8 cellular contexts compared by ENCODE assay signal in genomic region chr10:24482713-24483112, GRCh38.
A peak's percentile ranks its signal among the peaks of the same experiment; 100 is the strongest.
DNase-seq lines count a peak whose midpoint lies in the region; ATAC-seq, FAIRE-seq and TF ChIP-seq lines count a peak whose summit lies in the region.
"Not testable (repeated sequence)": the region's sequence is repeated elsewhere in the genome, so short reads cannot be mapped to it uniquely, and the experiment has no call there.

No MANE protein-coding gene starts in this region.

- not testable (repeated sequence) for H2AK5ac ChIP-seq in H1 (ENCODE audit: low read depth, low read length)

- ATAC-seq in HCT116 = not testable (repeated sequence)

- not testable (repeated sequence) for H3K23ac ChIP-seq in H1 (ENCODE audit: insufficient read length)

- not testable (repeated sequence) for H2AFZ ChIP-seq in HCT116 (ENCODE audit: low read depth, low read length, poor library complexity, severe bottlenecking); H1 (ENCODE audit: low read length); hepatocyte

- TF ChIP-seq RAD21 in HCT116 (IDR thresholded peaks at IDR 0.05; ENCODE audit: low read depth); H1 (IDR thresholded peaks at IDR 0.05 in 1 of 2, conservative IDR thresholded peaks at IDR 0.05 in 1 of 2; ENCODE audit: low read depth in 2 of 2, low read length in 2 of 2): not testable (repeated sequence)

- not testable (repeated sequence) for H3K4ac ChIP-seq in H1 (replicated peaks; ENCODE audit: insufficient read length, low read depth, low read length)

- BruUV-seq in HCT116 (replicated peaks; lab: Mats Ljungman, UMichigan); MCF 10A (replicated peaks; lab: Mats Ljungman, UMichigan): not testable (repeated sequence)

- H4K20me1 ChIP-seq in HCT116 (ENCODE audit: insufficient read depth); H1 (replicated peaks in 1 of 2; ENCODE audit: control insufficient read depth in 1 of 2, insufficient read depth in 2 of 2, low read length in 2 of 2); hepatocyte (ENCODE audit: insufficient read depth, poor library complexity, severe bottlenecking): not testable (repeated sequence)

- H2BK120ac ChIP-seq in H1 (replicated peaks; ENCODE audit: low read depth, low read length) = not testable (repeated sequence)

- FAIRE-seq in H1 (lab: Jason Lieb, UNC) = not testable (repeated sequence)

- TF ChIP-seq CTCF in HCT116 (IDR thresholded peaks at IDR 0.05 in 2 of 3, conservative IDR thresholded peaks at IDR 0.05 in 1 of 3; ENCODE audit: borderline replicate concordance in 1 of 3, insufficient read depth in 1 of 3, low read depth in 2 of 3, low read length in 2 of 3); Peyer's patch (IDR thresholded peaks at IDR 0.05); MCF 10A (IDR thresholded peaks at IDR 0.05; ENCODE audit: unreplicated experiment); H1 (IDR thresholded peaks at IDR 0.05; ENCODE audit: control extremely low read depth in 1 of 3, insufficient read depth in 1 of 3, low read depth in 1 of 3, low read length in 3 of 3); hepatocyte (IDR thresholded peaks at IDR 0.05; ENCODE audit: poor library complexity); stomach (IDR thresholded peaks at IDR 0.05); vagina (IDR thresholded peaks at IDR 0.05): not testable (repeated sequence)

- not testable (repeated sequence) for H3K4me3 Mint-ChIP-seq in MCF 10A (ENCODE audit: unreplicated experiment)

- not testable (repeated sequence) for TF ChIP-seq EP300 in H1 (IDR thresholded peaks at IDR 0.05; ENCODE audit: borderline replicate concordance in 1 of 2, low read depth in 2 of 2, low read length in 2 of 2); stomach (IDR thresholded peaks at IDR 0.05)

- H3K27ac ChIP-seq in HCT116 (ENCODE audit: low read depth, low read length); H1 (ENCODE audit: low read depth, low read length): not testable (repeated sequence)
- peak overlapping the region in 3 of 4 donors; percentile 74 to 90 (median 83) for H3K27ac ChIP-seq in Peyer's patch
- peak overlapping the region; percentile 86 for H3K27ac ChIP-seq in hepatocyte
- peak overlapping the region; percentile 93 to 98 for H3K27ac ChIP-seq in mucosa of rectum (ENCODE audit: low read depth in 2 of 2, low read length in 2 of 2)
- peak overlapping the region; percentile 68 to 89 (median 82) for H3K27ac ChIP-seq in stomach
- peak overlapping the region; percentile 30 for H3K27ac ChIP-seq in vagina

- H3K79me1 ChIP-seq in H1 (ENCODE audit: low read depth, low read length) = not testable (repeated sequence)

- H2BK5ac ChIP-seq in H1 (ENCODE audit: low read depth, low read length) = not testable (repeated sequence)

- H3K27me3 ChIP-seq in HCT116 (ENCODE audit: insufficient read depth, low read length); Peyer's patch; H1 (replicated peaks in 1 of 4; ENCODE audit: control insufficient read depth in 3 of 4, extremely low read depth in 1 of 4, insufficient read depth in 3 of 4, low read length in 3 of 4); hepatocyte; mucosa of rectum (ENCODE audit: control insufficient read depth in 2 of 2, insufficient read depth in 2 of 2, low read length in 2 of 2); stomach; vagina: not testable (repeated sequence)

- H3K36me3 ChIP-seq in HCT116 (ENCODE audit: control insufficient read depth in 1 of 2, insufficient read depth in 2 of 2, low read length in 2 of 2); H1 (ENCODE audit: control insufficient read depth in 2 of 4, insufficient read depth in 4 of 4, low read length in 3 of 4); hepatocyte (replicated peaks; ENCODE audit: insufficient read depth, low read depth); vagina: not testable (repeated sequence)
- H3K36me3 ChIP-seq in Peyer's patch (peaks cover 0 to 20% (median 0%) of the 10 kb centered on the region in 3 donors), mucosa of rectum (ENCODE audit: control insufficient read depth in 2 of 2, insufficient read depth in 2 of 2, low read length in 2 of 2) (peaks cover 6 to 28% of the 10 kb centered on the region in 2 donors), stomach (peaks cover 0 to 20% (median 9%) of the 10 kb centered on the region in 4 donors)

- POLR2A ChIA-PET in HCT116 (lab: Charles Lee) = not testable (repeated sequence)
- POLR2A ChIA-PET in MCF 10A (lab: Yijun Ruan, JAX) (interaction anchor here (0.8 to 13.2 kb wide), 9 partner anchors 9 to 227 kb away, joined by 3 to 230 read pairs (median 14); no protein-coding TSS in a partner anchor), H1 (lab: Charles Lee; ENCODE audit: partially characterized antibody) (interaction anchor here (1.6 kb wide), 1 partner anchor 10 kb away, joined by 5 read pairs; no protein-coding TSS in a partner anchor)

- CTCF ChIA-PET in HCT116 (lab: Charles Lee) = not testable (repeated sequence)
- CTCF ChIA-PET in MCF 10A (lab: Yijun Ruan, JAX) = interaction anchor here (0.6 to 2.0 kb wide), 8 partner anchors 16 to 118 kb away, joined by 3 to 7 read pairs (median 4); no protein-coding TSS in a partner anchor
- CTCF ChIA-PET in H1 (lab: Charles Lee; ENCODE audit: partially characterized antibody) = interaction anchor here (0.8 to 2.0 kb wide), 6 partner anchors 14 to 281 kb away, joined by 3 to 4 read pairs (median 4); no protein-coding TSS in a partner anchor

- H3K9me2 ChIP-seq in HCT116 (ENCODE audit: insufficient read depth); hepatocyte (replicated peaks; ENCODE audit: insufficient read depth): not testable (repeated sequence)

- not testable (repeated sequence) for H3K79me2 ChIP-seq in HCT116 (ENCODE audit: insufficient read depth, low read length); H1 (ENCODE audit: control insufficient read depth in 1 of 2, insufficient read depth in 2 of 2, low read length in 2 of 2)
- peaks cover 65% of the 10 kb centered on the region for H3K79me2 ChIP-seq in hepatocyte

- H3K14ac ChIP-seq in H1 (ENCODE audit: insufficient read length) = not testable (repeated sequence)

- H3K9me3 ChIP-seq in HCT116 (ENCODE audit: control insufficient read depth in 1 of 2, insufficient read depth in 1 of 2, low read depth in 1 of 2, low read length in 2 of 2); Peyer's patch; H1 (ENCODE audit: insufficient read depth in 2 of 2, low read depth in 1 of 2, low read length in 1 of 2); hepatocyte (ENCODE audit: low read depth); mucosa of rectum (ENCODE audit: control insufficient read depth in 2 of 2, low read length in 2 of 2); stomach; vagina: not testable (repeated sequence)

- not testable (repeated sequence) for H3K18ac ChIP-seq in H1 (ENCODE audit: extremely low read depth, low read length)

- H4K91ac ChIP-seq in H1 (replicated peaks; ENCODE audit: insufficient read length, low read length) = not testable (repeated sequence)

- H3K4me1 Mint-ChIP-seq in MCF 10A (ENCODE audit: insufficient read depth, unreplicated experiment) = peaks cover 32% of the 10 kb centered on the region

- H3K9ac ChIP-seq in HCT116 (ENCODE audit: low read length); H1 (replicated peaks in 1 of 4; ENCODE audit: extremely low read depth in 1 of 4, low read depth in 3 of 4, low read length in 3 of 4): not testable (repeated sequence)
- peak overlapping the region in 1 of 2 donors; percentile 75 for H3K9ac ChIP-seq in mucosa of rectum (ENCODE audit: low read depth in 1 of 2, low read length in 2 of 2)

- not testable (repeated sequence) for H4K8ac ChIP-seq in H1 (ENCODE audit: extremely low read depth, insufficient read depth, low read length)

- not testable (repeated sequence) for H3K4me3 ChIP-seq in HCT116 (replicated peaks in 1 of 2; ENCODE audit: low read depth in 1 of 2, low read length in 2 of 2); Peyer's patch; H1 (ENCODE audit: extremely low read depth in 1 of 4, insufficient read depth in 2 of 4, low read depth in 3 of 4, low read length in 4 of 4); hepatocyte; stomach; vagina
- peak overlapping the region in 1 of 2 donors; percentile 8 for H3K4me3 ChIP-seq in mucosa of rectum (ENCODE audit: low read length in 2 of 2)

- H3K4me2 ChIP-seq in HCT116 (ENCODE audit: low read length) = 0 out of 2 replicates have a peak overlapping the region, but pooled peaks have one; percentile 84
- not testable (repeated sequence) for H3K4me2 ChIP-seq in H1 (ENCODE audit: insufficient read depth in 1 of 2, low read depth in 2 of 2, low read length in 2 of 2); hepatocyte

- RAD21 ChIA-PET in HCT116 (lab: Charles Lee; ENCODE audit: low non-redundant PET in 1 of 2, low total read pairs in 2 of 2, uncharacterized antibody in 2 of 2, unreplicated experiment in 2 of 2) = not testable (repeated sequence)

- intact Hi-C loops in HCT116 (cut with micrococcal nuclease) = loop anchor here (2.0 kb wide), 1 partner anchor 16 kb away; no protein-coding TSS in a partner anchor
- intact Hi-C loops in MCF 10A (cut with micrococcal nuclease) = loop anchor here (1.0 kb wide), 1 partner anchor 16 kb away; no protein-coding TSS in a partner anchor
- intact Hi-C loops in stomach (cut with DNase I; ENCODE audit: low total_unique reads); vagina (cut with DNase I): not testable (repeated sequence)

- H4K5ac ChIP-seq in H1 (ENCODE audit: insufficient read length, low read depth, low read length) = not testable (repeated sequence)

- H2BK15ac ChIP-seq in H1 (ENCODE audit: low read length) = not testable (repeated sequence)

- peak overlapping the region; percentile 98 for H3K27ac Mint-ChIP-seq in MCF 10A (ENCODE audit: low read depth, unreplicated experiment)

- H3K27me3 Mint-ChIP-seq in MCF 10A (ENCODE audit: insufficient read depth, unreplicated experiment) = not testable (repeated sequence)

- not testable (repeated sequence) for H3K9me3 Mint-ChIP-seq in MCF 10A (ENCODE audit: unreplicated experiment)

- not testable (repeated sequence) for DNase-seq in HCT116 (ENCODE audit: low read depth, low spot score); Peyer's patch; MCF 10A (ENCODE audit: unreplicated experiment); H1 (ENCODE audit: low read depth in 1 of 2, low spot score in 2 of 2); hepatocyte (ENCODE audit: low spot score); stomach; vagina (ENCODE audit: extremely low spot score in 2 of 2)

- not testable (repeated sequence) for H3K56ac ChIP-seq in H1 (replicated peaks; ENCODE audit: insufficient read length, low read depth, low read length)

- peaks cover 13 to 20% of the 10 kb centered on the region in 2 experiments for H3K4me1 ChIP-seq in HCT116 (ENCODE audit: control insufficient read depth in 1 of 2, insufficient read depth in 2 of 2, low read length in 2 of 2)
- peaks cover 0 to 32% (median 0%) of the 10 kb centered on the region in 4 donors for H3K4me1 ChIP-seq in Peyer's patch
- H3K4me1 ChIP-seq in H1 (replicated peaks in 1 of 4; ENCODE audit: control insufficient read depth in 3 of 4, insufficient read depth in 4 of 4, low read length in 3 of 4); hepatocyte (ENCODE audit: insufficient read depth): not testable (repeated sequence)
- peaks cover 10 to 35% of the 10 kb centered on the region in 2 donors for H3K4me1 ChIP-seq in mucosa of rectum (ENCODE audit: control insufficient read depth in 2 of 2, insufficient read depth in 2 of 2, low read length in 2 of 2)
- peaks cover 0 to 30% (median 11%) of the 10 kb centered on the region in 4 donors for H3K4me1 ChIP-seq in stomach
- peaks cover 20% of the 10 kb centered on the region for H3K4me1 ChIP-seq in vagina

- H3K36me3 Mint-ChIP-seq in MCF 10A (ENCODE audit: insufficient read depth, unreplicated experiment) = peaks cover 57% of the 10 kb centered on the region

- not testable (repeated sequence) for TF ChIP-seq POLR2A in HCT116 (IDR thresholded peaks at IDR 0.05; ENCODE audit: borderline replicate concordance, extremely low read depth, insufficient read depth, insufficient read length); Peyer's patch (IDR thresholded peaks at IDR 0.05); H1 (IDR thresholded peaks at IDR 0.05; ENCODE audit: control extremely low read depth in 1 of 2, low read depth in 2 of 2, low read length in 2 of 2); stomach (IDR thresholded peaks at IDR 0.05); vagina (IDR thresholded peaks at IDR 0.05)

- not testable (repeated sequence) for H2BK20ac ChIP-seq in H1 (ENCODE audit: low read length)

- H2BK12ac ChIP-seq in H1 (ENCODE audit: low read depth, low read length) = not testable (repeated sequence)

- H3K23me2 ChIP-seq in H1 (ENCODE audit: low read depth, low read length) = not testable (repeated sequence)
